Comparison of ENCODE assay signal across 14 cellular contexts in the genomic region with DNA sequence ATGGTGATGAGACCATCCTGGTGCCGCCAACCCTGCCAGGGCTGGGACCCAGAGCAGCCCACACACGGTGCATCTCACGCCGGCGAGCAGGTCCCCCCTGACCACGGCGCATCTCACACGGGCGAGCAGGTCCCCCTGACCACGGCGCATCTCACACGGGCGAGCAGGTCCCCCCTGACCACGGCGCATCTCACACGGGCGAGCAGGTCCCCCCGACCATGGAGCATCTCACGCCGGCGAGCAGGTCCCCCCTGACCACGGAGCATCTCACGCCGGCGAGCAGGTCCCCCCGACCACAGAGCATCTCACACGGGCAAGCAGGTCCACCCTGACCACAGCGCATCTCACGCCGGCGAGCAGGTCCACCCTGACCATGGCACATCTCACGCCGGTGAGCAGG. TPM values are rescaled to one million over a fixed set of nuclear protein-coding genes. Genes with fewer than 3 reads are reported as not detected.
DNase-seq lines count a peak whose midpoint lies in the region; ATAC-seq, FAIRE-seq and TF ChIP-seq lines count a peak whose summit lies in the region.
"Had no signal": no experiment of that assay in that cellular context is flagged by ENCODE, and none has a peak within 500 bp of the region (broad histone marks: within the 10 kb centered on the region; RNA-seq: fewer than 3 reads in every experiment).

No MANE protein-coding gene starts in this region.

- H3K36me3 ChIP-seq in BLaER1: peaks cover 88% of the 10 kb centered on the region

- H3K9me3 ChIP-seq in BLaER1: peaks cover 39% of the 10 kb centered on the region

- no peaks in the 10 kb centered on the region for H3K27me3 ChIP-seq in BLaER1
- H3K27me3 ChIP-seq in foreskin keratinocyte: no peaks in the 10 kb centered on the region

- peaks cover 26% of the 10 kb centered on the region for H3K27me3 Mint-ChIP-seq in activated naive CD4-positive, alpha-beta T cell treated with anti-CD3 and anti-CD28 coated beads, Interleukin-2, amount 10 ng/mL, durations not matched to agents 7 days and 5 days

- H3K4me1 ChIP-seq in BLaER1 (peaks cover 87% of the 10 kb centered on the region), foreskin keratinocyte (no peaks in the 10 kb centered on the region)

- peak; percentile 76 for FAIRE-seq in GM12891 (lab: Jason Lieb, UNC)
- FAIRE-seq: D721Med had no signal

- H3K4me3 ChIP-seq in BLaER1: no peak overlapping the region

- DNase-seq in GM12891 (ENCODE audit: insufficient read length, low spot score) (no peak), foreskin keratinocyte (no peak), putamen (ENCODE audit: low spot score) (peak; percentile 20), NCI-H2227 (lab: John Stamatoyannopoulos, UW; ENCODE audit: unreplicated experiment) (no peak), NCI-H1417 (lab: John Stamatoyannopoulos, UW) (no peak)
- no peak for DNase-seq in activated naive CD4-positive, alpha-beta T cell treated with anti-CD3 and anti-CD28 coated beads, Interleukin-2, amount 10 ng/mL, durations not matched to agents 7 days and 5 days
- DNase-seq: ACHN; CD4-positive, alpha-beta memory T cell; NCI-H146; NCI-H345; NCI-H526 treated with DMSO at 0.1 percent for 48 hours had no signal

- H3K9me3 Mint-ChIP-seq in activated naive CD4-positive, alpha-beta T cell treated with anti-CD3 and anti-CD28 coated beads, Interleukin-2, amount 10 ng/mL, durations not matched to agents 7 days and 5 days: no peaks in the 10 kb centered on the region
- H3K9me3 Mint-ChIP-seq: CD4-positive, alpha-beta memory T cell had no signal

- H3K27ac Mint-ChIP-seq in activated naive CD4-positive, alpha-beta T cell treated with anti-CD3 and anti-CD28 coated beads, Interleukin-2, amount 10 ng/mL, durations not matched to agents 7 days and 5 days: no peak overlapping the region

- CTCF ChIA-PET in activated naive CD4-positive, alpha-beta T cell treated with anti-CD3 and anti-CD28 coated beads, Interleukin-2, amount 10 ng/mL, durations not matched to agents 7 days and 5 days (lab: Charles Lee): no interaction called here

- H3K9ac ChIP-seq in BLaER1: no peak overlapping the region

- H3K4me2 ChIP-seq in BLaER1: peak overlapping the region; percentile 67

- no peak overlapping the region for H3K4me3 Mint-ChIP-seq in activated naive CD4-positive, alpha-beta T cell treated with anti-CD3 and anti-CD28 coated beads, Interleukin-2, amount 10 ng/mL, durations not matched to agents 7 days and 5 days
- H3K4me3 Mint-ChIP-seq: CD4-positive, alpha-beta memory T cell had no signal

- ATAC-seq in foreskin keratinocyte (peak; percentile 16), GM18909 (IDR thresholded peaks at IDR 0.05; ENCODE audit: poor library complexity, unreplicated experiment) (no peak)

- H3K36me3 Mint-ChIP-seq in activated naive CD4-positive, alpha-beta T cell treated with anti-CD3 and anti-CD28 coated beads, Interleukin-2, amount 10 ng/mL, durations not matched to agents 7 days and 5 days: no peaks in the 10 kb centered on the region
- H3K36me3 Mint-ChIP-seq: CD4-positive, alpha-beta memory T cell had no signal

- no peak for TF ChIP-seq CTCF in foreskin keratinocyte (conservative IDR thresholded peaks at IDR 0.05)

- no peak for TF ChIP-seq POLR2A in GM12891 (IDR thresholded peaks at IDR 0.05; ENCODE audit: low read depth, low read length)

- peaks cover 19% of the 10 kb centered on the region; the same call in 1 of the 2 replicates for H4K20me1 ChIP-seq in BLaER1

- no peaks in the 10 kb centered on the region for H3K4me1 Mint-ChIP-seq in activated naive CD4-positive, alpha-beta T cell treated with anti-CD3 and anti-CD28 coated beads, Interleukin-2, amount 10 ng/mL, durations not matched to agents 7 days and 5 days

- H3K27ac ChIP-seq in BLaER1: peak overlapping the region; percentile 78
- H3K27ac ChIP-seq in foreskin keratinocyte: no peak overlapping the region

TF ChIP-seq in GM12891, 5 proteins besides CTCF, POLR2A, EP300 and RAD21:
- TF ChIP-seq SPI1 (IDR thresholded peaks at IDR 0.05; ENCODE audit: low read depth, low read length) (no peak), POLR2AphosphoS5 (IDR thresholded peaks at IDR 0.05; ENCODE audit: low read depth, low read length) (no peak), TAF1 (IDR thresholded peaks at IDR 0.05; ENCODE audit: low read depth, low read length) (no peak), PAX5 (IDR thresholded peaks at IDR 0.05; ENCODE audit: insufficient read depth, low read length, severe bottlenecking) (no peak), POU2F2 (IDR thresholded peaks at IDR 0.05; ENCODE audit: low read depth, low read length) (no peak)

RNA-seq across cellular contexts. Expression of a gene that starts 59.2 kb away (rescaled TPM):
- 21.1 TPM for polyA plus RNA-seq in GM12891 (2012; ENCODE audit: low read depth, missing spikeins)
- 12.8 and 15.2 TPM in 2 replicates for total RNA-seq in foreskin keratinocyte
- polyA plus RNA-seq in foreskin keratinocyte: 14.2 and 14.7 TPM in 2 replicates

RNA-seq across cellular contexts. Expression of a gene that starts 59.2 kb away (rescaled TPM):
- 44.8 TPM for polyA plus RNA-seq in GM12891 (2012; ENCODE audit: low read depth, missing spikeins)
- total RNA-seq in foreskin keratinocyte: 43.9 and 48.8 TPM in 2 replicates
- 42.8 and 51.5 TPM in 2 replicates for polyA plus RNA-seq in foreskin keratinocyte
